1 cellular context compared by ENCODE assay signal in the genomic region with DNA sequence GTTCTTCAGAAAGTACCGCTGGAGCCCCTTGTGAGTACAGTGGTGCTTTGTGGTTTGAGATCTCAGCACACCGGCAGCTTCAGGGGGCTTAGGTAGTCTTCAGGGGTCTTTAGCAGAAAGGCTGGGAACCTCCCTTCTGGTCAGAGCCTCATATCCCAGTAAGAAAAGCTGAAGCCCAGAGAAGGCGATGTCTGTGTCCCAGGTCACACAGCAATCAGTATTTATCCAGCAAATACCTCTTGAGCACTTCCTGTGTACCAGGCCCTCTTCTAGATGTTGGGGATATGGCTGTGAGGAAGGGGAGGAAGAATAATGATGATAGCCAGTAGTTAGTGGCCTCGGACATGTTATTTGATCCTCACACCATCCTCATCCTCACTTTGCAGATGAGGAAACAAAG.
A peak's percentile ranks its signal among the peaks of the same experiment; 100 is the strongest.
TF ChIP-seq lines count a peak whose summit lies in the region.

No MANE protein-coding gene starts in this region.

TF ChIP-seq in HepG2, 621 proteins besides CTCF, POLR2A, EP300 and RAD21:
- TF ChIP-seq, protein P1, sequence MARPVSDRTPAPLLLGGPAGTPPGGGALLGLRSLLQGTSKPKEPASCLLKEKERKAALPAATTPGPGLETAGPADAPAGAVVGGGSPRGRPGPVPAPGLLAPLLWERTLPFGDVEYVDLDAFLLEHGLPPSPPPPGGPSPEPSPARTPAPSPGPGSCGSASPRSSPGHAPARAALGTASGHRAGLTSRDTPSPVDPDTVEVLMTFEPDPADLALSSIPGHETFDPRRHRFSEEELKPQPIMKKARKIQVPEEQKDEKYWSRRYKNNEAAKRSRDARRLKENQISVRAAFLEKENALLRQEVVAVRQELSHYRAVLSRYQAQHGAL (CRISPR knock-in tag; IDR thresholded peaks at IDR 0.05; ENCODE audit: not compliant biosample characterization) = no peak
- TF ChIP-seq ZNF768 (CRISPR knock-in tag; IDR thresholded peaks at IDR 0.05) (peak; percentile 78; the same call in 1 of the 2 replicates), ERF (CRISPR knock-in tag; IDR thresholded peaks at IDR 0.05) (no peak), ZMYM3 (CRISPR knock-in tag; IDR thresholded peaks at IDR 0.05) (peak; percentile 14; the same call in 1 of the 2 replicates), ZBTB21 (CRISPR knock-in tag; IDR thresholded peaks at IDR 0.05) (no peak), ZNF737 (CRISPR knock-in tag; IDR thresholded peaks at IDR 0.05; ENCODE audit: borderline replicate concordance) (no peak), CBFB (CRISPR knock-in tag; IDR thresholded peaks at IDR 0.05) (no peak), CBX1 (IDR thresholded peaks at IDR 0.05; ENCODE audit: low read depth) (no peak), RARA (CRISPR knock-in tag; IDR thresholded peaks at IDR 0.05) (no peak), ZNF879 (CRISPR knock-in tag; IDR thresholded peaks at IDR 0.05) (no peak)
- TF ChIP-seq, protein P2, sequence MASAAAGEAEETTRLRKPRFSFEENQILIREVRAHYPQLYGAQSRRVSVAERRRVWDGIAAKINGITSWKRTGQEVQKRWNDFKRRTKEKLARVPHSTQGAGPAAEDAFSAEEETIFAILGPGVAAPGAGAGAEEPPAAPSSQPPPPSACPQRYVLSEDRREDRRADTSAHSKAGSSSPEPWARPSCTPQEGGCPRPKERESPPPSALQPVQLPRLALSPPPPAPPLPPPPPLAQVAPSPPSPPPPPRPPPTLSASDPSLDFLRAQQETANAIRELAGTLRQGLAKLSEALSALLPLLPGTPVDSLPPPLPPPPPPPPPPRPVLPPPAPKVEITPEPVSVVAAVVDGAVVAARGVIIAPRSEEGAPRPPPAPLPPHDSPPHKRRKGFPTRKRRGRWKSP (CRISPR knock-in tag; IDR thresholded peaks at IDR 0.05) = no peak
- TF ChIP-seq, protein P3, sequence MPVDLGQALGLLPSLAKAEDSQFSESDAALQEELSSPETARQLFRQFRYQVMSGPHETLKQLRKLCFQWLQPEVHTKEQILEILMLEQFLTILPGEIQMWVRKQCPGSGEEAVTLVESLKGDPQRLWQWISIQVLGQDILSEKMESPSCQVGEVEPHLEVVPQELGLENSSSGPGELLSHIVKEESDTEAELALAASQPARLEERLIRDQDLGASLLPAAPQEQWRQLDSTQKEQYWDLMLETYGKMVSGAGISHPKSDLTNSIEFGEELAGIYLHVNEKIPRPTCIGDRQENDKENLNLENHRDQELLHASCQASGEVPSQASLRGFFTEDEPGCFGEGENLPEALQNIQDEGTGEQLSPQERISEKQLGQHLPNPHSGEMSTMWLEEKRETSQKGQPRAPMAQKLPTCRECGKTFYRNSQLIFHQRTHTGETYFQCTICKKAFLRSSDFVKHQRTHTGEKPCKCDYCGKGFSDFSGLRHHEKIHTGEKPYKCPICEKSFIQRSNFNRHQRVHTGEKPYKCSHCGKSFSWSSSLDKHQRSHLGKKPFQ (CRISPR knock-in tag; IDR thresholded peaks at IDR 0.05; ENCODE audit: insufficient replicate concordance) = no peak
